14 cellular contexts compared by ENCODE assay signal in genomic region chr3:14411166-14411526, GRCh38. TPM values are rescaled to one million over a fixed set of nuclear protein-coding genes. Genes with fewer than 3 reads are reported as not detected.
DNase-seq lines count a peak whose midpoint lies in the region; ATAC-seq and TF ChIP-seq lines count a peak whose summit lies in the region.
"Had no signal": no experiment of that assay in that cellular context is flagged by ENCODE, and none has a peak within 500 bp of the region (broad histone marks: within the 10 kb centered on the region; RNA-seq: fewer than 3 reads in every experiment).

No MANE protein-coding gene starts in this region.

- no peak for DNase-seq in CD14-positive monocyte (ENCODE audit: low spot score)
- no peak for DNase-seq in activated naive CD8-positive, alpha-beta T cell treated with anti-CD3 and anti-CD28 coated beads for 36 hours
- no peak for DNase-seq in naive B cell
- no peak for DNase-seq in germinal center (ENCODE audit: low spot score)
- no peak for DNase-seq in NCI-H1436 treated with DMSO at 0.1 percent for 48 hours (lab: John Stamatoyannopoulos, UW)
- no peak for DNase-seq in HCEC 1CT
- DNase-seq in SKM-1 (lab: John Stamatoyannopoulos, UW; ENCODE audit: unreplicated experiment): no peak
- DNase-seq: activated CD4-positive, alpha-beta T cell treated with anti-CD3 and anti-CD28 coated beads, Interleukin-2, amount 50 U/mL, for 1 hour; COR-L47; left ventricle myocardium superior; NCI-H526 treated with DMSO at 0.1 percent for 48 hours; substantia nigra had no signal

- H3K4me1 Mint-ChIP-seq in CD14-positive monocyte (peaks cover 74% of the 10 kb centered on the region), naive B cell (peaks cover 32 to 58% (median 40%) of the 10 kb centered on the region in 3 donors)
- peaks cover 43% of the 10 kb centered on the region for H3K4me1 Mint-ChIP-seq in activated naive CD8-positive, alpha-beta T cell treated with anti-CD3 and anti-CD28 coated beads for 36 hours

- no peak for ATAC-seq in naive B cell (ENCODE audit: low read depth in 2 of 2)

- H3K27ac ChIP-seq in HUES6 (ENCODE audit: low read depth, low read length): peak overlapping the region; percentile 22; the same call in 1 of the 2 replicates

- H3K27ac Mint-ChIP-seq in CD14-positive monocyte (peak overlapping the region; percentile 98 to 100 (median 99)), naive B cell (peak overlapping the region in 4 of 6 donors; percentile 57 to 75 (median 74))
- peak overlapping the region; percentile 86 for H3K27ac Mint-ChIP-seq in activated naive CD8-positive, alpha-beta T cell treated with anti-CD3 and anti-CD28 coated beads for 36 hours

- H3K4me3 ChIP-seq in HUES6 (ENCODE audit: low read depth, low read length): no peak overlapping the region
- H3K4me3 ChIP-seq: heart left ventricle had no signal

- H3K9ac ChIP-seq in HUES6 (ENCODE audit: low read length): no peak overlapping the region

- H3K4me1 ChIP-seq in HUES6 (ENCODE audit: control insufficient read depth, insufficient read depth, low read length): peaks cover 53% of the 10 kb centered on the region

- peaks cover 0 to 3% (median 0%) of the 10 kb centered on the region in 7 donors for H3K9me3 Mint-ChIP-seq in CD14-positive monocyte
- no peaks in the 10 kb centered on the region for H3K9me3 Mint-ChIP-seq in activated naive CD8-positive, alpha-beta T cell treated with anti-CD3 and anti-CD28 coated beads for 36 hours
- no peaks in the 10 kb centered on the region for H3K9me3 Mint-ChIP-seq in naive B cell

- intact Hi-C loops in CD14-positive monocyte (cut with micrococcal nuclease): loop anchor here in 1 of 2 donors (2.0 kb wide), 1 partner anchor 24 kb away; no protein-coding TSS in a partner anchor

- TF ChIP-seq CTCF in CD14-positive monocyte (IDR thresholded peaks at IDR 0.05): no peak

- peaks cover 0 to 2% (median 0%) of the 10 kb centered on the region in 3 donors for H3K27me3 Mint-ChIP-seq in CD14-positive monocyte (ENCODE audit: low read depth in 3 of 3)
- H3K27me3 Mint-ChIP-seq in activated naive CD8-positive, alpha-beta T cell treated with anti-CD3 and anti-CD28 coated beads for 36 hours: no peaks in the 10 kb centered on the region
- no peaks in the 10 kb centered on the region for H3K27me3 Mint-ChIP-seq in naive B cell

- H3K4me3 Mint-ChIP-seq in CD14-positive monocyte (peak overlapping the region in 1 of 2 donors; percentile 48), naive B cell (no peak overlapping the region)
- no peak overlapping the region for H3K4me3 Mint-ChIP-seq in activated naive CD8-positive, alpha-beta T cell treated with anti-CD3 and anti-CD28 coated beads for 36 hours

- H3K36me3 ChIP-seq in HUES6 (ENCODE audit: control insufficient read depth, insufficient read depth, low read length): peaks cover 43% of the 10 kb centered on the region

- H3K27me3 ChIP-seq in HUES6 (ENCODE audit: control insufficient read depth, insufficient read depth, low read length): no peaks in the 10 kb centered on the region

- H3K36me3 Mint-ChIP-seq in CD14-positive monocyte: peaks cover 66 to 86% of the 10 kb centered on the region in 2 donors
- peaks cover 32% of the 10 kb centered on the region for H3K36me3 Mint-ChIP-seq in activated naive CD8-positive, alpha-beta T cell treated with anti-CD3 and anti-CD28 coated beads for 36 hours
- H3K36me3 Mint-ChIP-seq in naive B cell: peaks cover 0 to 6% of the 10 kb centered on the region in 2 donors

- H3K9me3 ChIP-seq in HUES6 (ENCODE audit: control insufficient read depth, insufficient read depth, low read depth, low read length): no peaks in the 10 kb centered on the region
- H3K9me3 ChIP-seq: heart left ventricle had no signal

RNA-seq across cellular contexts. Expression of gene SLC6A6, which starts 8.7 kb away (rescaled TPM):
- polyA plus RNA-seq in CD14-positive monocyte: 10 to 100 TPM; 18.4 to 24.5 TPM
- total RNA-seq in activated naive CD8-positive, alpha-beta T cell treated with anti-CD3 and anti-CD28 coated beads for 36 hours: 10 to 100 TPM; 38.6 to 38.7 TPM
- polyA plus RNA-seq in naive B cell (ENCODE audit: low read depth in 6 of 6): 1 to 10 TPM; 4.7 to 9.1 (median 6.2) TPM
